ENCODE assay signal across 19 cellular contexts in the genomic region with DNA sequence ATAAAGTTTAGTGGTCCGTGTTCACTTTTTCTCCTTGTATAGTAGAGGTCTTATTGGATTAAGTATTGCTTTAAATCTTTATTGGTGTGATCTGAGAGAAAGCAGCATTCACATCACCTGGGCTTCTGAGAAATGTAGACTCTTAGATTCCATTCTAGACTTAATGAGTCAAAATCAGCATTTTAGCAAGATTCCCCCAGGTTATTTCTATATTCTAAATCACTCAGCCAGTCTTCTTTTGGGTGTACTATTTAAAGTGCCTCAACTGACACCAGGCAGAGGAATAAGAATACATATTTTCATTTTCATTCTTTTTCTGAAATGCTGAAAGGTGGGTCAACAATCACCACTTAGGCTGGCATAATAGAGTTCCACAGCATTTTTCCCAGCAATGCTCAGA.
DNase-seq lines count a peak whose midpoint lies in the region; ATAC-seq and TF ChIP-seq lines count a peak whose summit lies in the region.
"Had no signal": no experiment of that assay in that cellular context is flagged by ENCODE, and none has a peak within 500 bp of the region (broad histone marks: within the 10 kb centered on the region; RNA-seq: fewer than 3 reads in every experiment).

No MANE protein-coding gene starts in this region.

- H2BK5ac ChIP-seq in mesenchymal stem cell (ENCODE audit: low read depth, low read length, poor library complexity, severe bottlenecking), result peak overlapping the region; percentile 82

- H3K18ac ChIP-seq in mesenchymal stem cell (ENCODE audit: low read depth in 1 of 2, low read length in 2 of 2), result no peak overlapping the region

- no peak for TF ChIP-seq POLR2A in adrenal gland (IDR thresholded peaks at IDR 0.05)

- H4K91ac ChIP-seq in mesenchymal stem cell (ENCODE audit: low read length), result no peak overlapping the region

- no peak overlapping the region for H2BK120ac ChIP-seq in mesenchymal stem cell (ENCODE audit: low read depth, low read length)

- H2AFZ ChIP-seq in mesenchymal stem cell (ENCODE audit: low read depth, low read length) (no peak overlapping the region), PC-3 (ENCODE audit: low read length) (no peak overlapping the region)

- DNase-seq in mesenchymal stem cell (no peak), adrenal gland (no peak), NCI-H1930 (lab: John Stamatoyannopoulos, UW) (no peak), PC-3 (no peak)
- DNase-seq: ACHN; BE2C; C1 segment of cervical spinal cord; CD4-positive, CD25-positive, alpha-beta regulatory T cell; CD8-positive, alpha-beta memory T cell; COR-L47; GOT3; H7; HFFc6; Karpas-422; KBM-7 had no signal

- no peaks in the 10 kb centered on the region for H3K79me1 ChIP-seq in mesenchymal stem cell (replicated peaks; ENCODE audit: low read length, poor library complexity, severe bottlenecking)

- no peaks in the 10 kb centered on the region for H4K20me1 ChIP-seq in PC-3 (ENCODE audit: low read length)

- H3K36me3 ChIP-seq in mesenchymal stem cell (ENCODE audit: control insufficient read depth in 1 of 2, insufficient read depth in 2 of 2, low read depth in 1 of 2, low read length in 2 of 2), result no peaks in the 10 kb centered on the region
- H3K36me3 ChIP-seq in adrenal gland (replicated peaks in 1 of 2), result no peaks in the 10 kb centered on the region
- H3K36me3 ChIP-seq in PC-3 (ENCODE audit: low read depth, low read length), result no peaks in the 10 kb centered on the region
- H3K36me3 ChIP-seq: BE2C had no signal

- H3F3A ChIP-seq in PC-3 (ENCODE audit: low read length, unreplicated experiment), result no peaks in the 10 kb centered on the region

- BruUV-seq in PC-3 (replicated peaks; lab: Mats Ljungman, UMichigan), result no TSS peak

- no peak overlapping the region for H3K4ac ChIP-seq in mesenchymal stem cell (ENCODE audit: low read depth in 1 of 2, low read length in 2 of 2)

- H2AK5ac ChIP-seq in mesenchymal stem cell (ENCODE audit: low read length, severe bottlenecking), result peak overlapping the region; percentile 91

- CTCF ChIA-PET in PC-3 (lab: Charles Lee), result no interaction called here

- intact Hi-C loops in adrenal gland (cut with DNase I), result no loop called here
- intact Hi-C loops in PC-3 (cut with micrococcal nuclease), result no loop called here

- no peaks in the 10 kb centered on the region for H3K9me2 ChIP-seq in PC-3 (replicated peaks; ENCODE audit: low read length)

- H2BK15ac ChIP-seq in mesenchymal stem cell (ENCODE audit: low read depth, poor library complexity, severe bottlenecking), result no peak overlapping the region

- no peak overlapping the region for H3K23ac ChIP-seq in mesenchymal stem cell (ENCODE audit: low read length in 2 of 2)

- H3K4me2 ChIP-seq in mesenchymal stem cell (ENCODE audit: low read length, poor library complexity, severe bottlenecking) (no peak overlapping the region), PC-3 (ENCODE audit: low read length) (no peak overlapping the region)

- no peaks in the 10 kb centered on the region for H3K9me3 ChIP-seq in mesenchymal stem cell (ENCODE audit: control insufficient read depth, low read length)
- H3K9me3 ChIP-seq in adrenal gland (replicated peaks in 1 of 3), result no peaks in the 10 kb centered on the region
- H3K9me3 ChIP-seq in PC-3 (ENCODE audit: low read length), result 0 out of 2 replicates have a peak, but pooled peaks cover 14% of the 10 kb centered on the region
- H3K9me3 ChIP-seq: BE2C had no signal

- no peak overlapping the region for H4K8ac ChIP-seq in mesenchymal stem cell (ENCODE audit: low read length)

- no peaks in the 10 kb centered on the region for H3K79me2 ChIP-seq in PC-3 (ENCODE audit: low read length)

- H3K27me3 ChIP-seq in mesenchymal stem cell (ENCODE audit: control insufficient read depth in 1 of 2, insufficient read depth in 1 of 2, low read length in 2 of 2) (no peaks in the 10 kb centered on the region), adrenal gland (no peaks in the 10 kb centered on the region), PC-3 (ENCODE audit: low read length) (no peaks in the 10 kb centered on the region)
- H3K27me3 ChIP-seq: BE2C had no signal

- POLR2A ChIA-PET in PC-3 (lab: Charles Lee; ENCODE audit: unreplicated experiment), result no interaction called here

- TF ChIP-seq CTCF in adrenal gland (IDR thresholded peaks at IDR 0.05), result no peak
- TF ChIP-seq CTCF in PC-3 (conservative IDR thresholded peaks at IDR 0.05; ENCODE audit: low read depth, low read length), result no peak

- no peak overlapping the region for H2BK12ac ChIP-seq in mesenchymal stem cell (ENCODE audit: low read length in 2 of 2)

- no peak overlapping the region for H3K27ac ChIP-seq in mesenchymal stem cell (ENCODE audit: low read length, poor library complexity, severe bottlenecking)
- H3K27ac ChIP-seq in adrenal gland, result no peak overlapping the region
- H3K27ac ChIP-seq in PC-3 (ENCODE audit: low read length), result no peak overlapping the region

- WGBS in mesenchymal stem cell, result 100% methylated on average over 1 of the region's 1 CpG
- 89 to 100% (median 95%) methylated on average over 1 of the region's 1 CpG for WGBS in adrenal gland, 4 donors

- H3K9ac ChIP-seq in mesenchymal stem cell (ENCODE audit: low read length) (no peak overlapping the region), PC-3 (ENCODE audit: low read length) (no peak overlapping the region)

- H3K4me3 ChIP-seq in mesenchymal stem cell (ENCODE audit: insufficient read depth in 1 of 2, low read depth in 1 of 2, low read length in 2 of 2), result no peak overlapping the region
- no peak overlapping the region for H3K4me3 ChIP-seq in adrenal gland
- no peak overlapping the region for H3K4me3 ChIP-seq in PC-3 (ENCODE audit: low read length)

- H3K14ac ChIP-seq in mesenchymal stem cell (ENCODE audit: low read length in 2 of 2), result no peak overlapping the region

- H3K4me1 ChIP-seq in mesenchymal stem cell (ENCODE audit: control insufficient read depth, insufficient read depth, low read depth, low read length), result peaks cover 3% of the 10 kb centered on the region
- H3K4me1 ChIP-seq in adrenal gland (replicated peaks in 1 of 2), result peaks cover 0 to 11% of the 10 kb centered on the region in 2 donors
- no peaks in the 10 kb centered on the region for H3K4me1 ChIP-seq in PC-3 (ENCODE audit: insufficient read depth, low read length)

- ATAC-seq in GM18870 (IDR thresholded peaks at IDR 0.05; ENCODE audit: unreplicated experiment), result peak; percentile 61
- peak; percentile 60 for ATAC-seq in HG02870 (IDR thresholded peaks at IDR 0.05; ENCODE audit: unreplicated experiment)
- no peak for ATAC-seq in PC-3
- ATAC-seq: HCT116, HepG2 had no signal
